In genomic region chr10:35480150-35480549, GRCh38 we compare ENCODE assay signal across 25 cellular contexts.
DNase-seq lines count a peak whose midpoint lies in the region; ATAC-seq and TF ChIP-seq lines count a peak whose summit lies in the region.
"Had no signal": no experiment of that assay in that cellular context is flagged by ENCODE, and none has a peak within 500 bp of the region (broad histone marks: within the 10 kb centered on the region; RNA-seq: fewer than 3 reads in every experiment).

No MANE protein-coding gene starts in this region.

- H3K27ac Mint-ChIP-seq in stimulated activated memory B cell treated with anti-CD40 and anti-IgM and Interleukin-4, amounts not matched to agents 10 μg/mL and 1 μg/mL and 100 μg/mL, for 72 hours, result peak overlapping the region; percentile 10
- H3K27ac Mint-ChIP-seq: progenitor cell of endocrine pancreas; T-helper 1 cell treated with Interleukin-12 subunit alpha and Interleukin-12 subunit beta and Interleukin-4 antibody, amounts not matched to agents 30 μg/mL and 1 μg/mL, for 36 hours had no signal

- ATAC-seq in SK-N-SH treated with all-trans-retinoic acid at 6 μM for 48 hours (peak; percentile 40; the same call in 2 of the 3 replicates), HG03039 (IDR thresholded peaks at IDR 0.05; ENCODE audit: unreplicated experiment) (no peak)
- no peak for ATAC-seq in stimulated activated memory B cell treated with anti-CD40 and anti-IgM and Interleukin-4, amounts not matched to agents 10 μg/mL and 1 μg/mL and 100 μg/mL, for 72 hours
- ATAC-seq: gastroesophageal sphincter had no signal

- peaks cover 24% of the 10 kb centered on the region for H3K4me1 Mint-ChIP-seq in stimulated activated memory B cell treated with anti-CD40 and anti-IgM and Interleukin-4, amounts not matched to agents 10 μg/mL and 1 μg/mL and 100 μg/mL, for 72 hours
- H3K4me1 Mint-ChIP-seq: neural crest cell had no signal

- H3K27me3 Mint-ChIP-seq in stimulated activated memory B cell treated with anti-CD40 and anti-IgM and Interleukin-4, amounts not matched to agents 10 μg/mL and 1 μg/mL and 100 μg/mL, for 72 hours, result no peaks in the 10 kb centered on the region
- H3K27me3 Mint-ChIP-seq: central memory CD8-positive, alpha-beta T cell had no signal

- no peaks in the 10 kb centered on the region for H3K36me3 ChIP-seq in H7 (replicated peaks; ENCODE audit: control insufficient read depth, insufficient read depth, low read length)

- H3K4me3 Mint-ChIP-seq in stimulated activated memory B cell treated with anti-CD40 and anti-IgM and Interleukin-4, amounts not matched to agents 10 μg/mL and 1 μg/mL and 100 μg/mL, for 72 hours, result no peak overlapping the region
- H3K4me3 Mint-ChIP-seq: central memory CD8-positive, alpha-beta T cell; neural crest cell; T-helper 1 cell treated with Interleukin-12 subunit alpha and Interleukin-12 subunit beta and Interleukin-4 antibody, amounts not matched to agents 30 μg/mL and 1 μg/mL, for 36 hours had no signal

- no peak overlapping the region for H3K4me3 ChIP-seq in H7 (ENCODE audit: insufficient read depth, low read depth, low read length)
- H3K4me3 ChIP-seq: esophagus squamous epithelium, gastroesophageal sphincter had no signal

- H3K27me3 ChIP-seq in H7 (ENCODE audit: control insufficient read depth, insufficient read depth, low read length), result no peaks in the 10 kb centered on the region
- H3K27me3 ChIP-seq: esophagus squamous epithelium, gastroesophageal sphincter had no signal

- H3K36me3 Mint-ChIP-seq in stimulated activated memory B cell treated with anti-CD40 and anti-IgM and Interleukin-4, amounts not matched to agents 10 μg/mL and 1 μg/mL and 100 μg/mL, for 72 hours, result peaks cover 20% of the 10 kb centered on the region

- no peaks in the 10 kb centered on the region for H3K9me3 Mint-ChIP-seq in stimulated activated memory B cell treated with anti-CD40 and anti-IgM and Interleukin-4, amounts not matched to agents 10 μg/mL and 1 μg/mL and 100 μg/mL, for 72 hours
- H3K9me3 Mint-ChIP-seq: central memory CD8-positive, alpha-beta T cell had no signal

- DNase-seq in H7, result peak; percentile 61
- DNase-seq in iPS-NIHi7 (ENCODE audit: extremely low spot score), result peak; percentile 62
- DNase-seq in effector CD8-positive, alpha-beta T cell (lab: John Stamatoyannopoulos, UW), result no peak
- DNase-seq in NCI-H146 (lab: John Stamatoyannopoulos, UW), result no peak
- DNase-seq: activated naive CD4-positive, alpha-beta T cell treated with Interleukin-2 at 50 U/mL for 16 hours; AML-193; anterior cingulate cortex; effector CD4-positive, alpha-beta T cell; esophagus squamous epithelium; HCEC 1CT; IMR-90; midbrain; NCI-H1694; NCI-H69; SIG-M5; stimulated activated CD4-positive, alpha-beta T cell treated with anti-CD3 and anti-CD28 coated beads, Interleukin-1b, Interleukin-23, amount 100 ng/mL, for 48 hours; stimulated activated naive CD4-positive, alpha-beta T cell treated with Interleukin-2 at 50 U/mL for 16 hours had no signal

TF ChIP-seq in SK-N-SH treated with all-trans-retinoic acid at 6 μM for 48 hours, 23 proteins besides CTCF, POLR2A, EP300 and RAD21:
- TF ChIP-seq PATZ1 (CRISPR knock-in tag; IDR thresholded peaks at IDR 0.05; ENCODE audit: borderline replicate concordance) (no peak), CSRNP3 (CRISPR knock-in tag; IDR thresholded peaks at IDR 0.05) (no peak), ZNF565 (CRISPR knock-in tag; conservative IDR thresholded peaks at IDR 0.05; ENCODE audit: low read depth) (no peak)
TF ChIP-seq in SK-N-SH treated with all-trans-retinoic acid at 6 μM for 48 hours: peak in this region for 0.

Comparison
In these comparisons a context has a peak if more than half of its experiments do, and no peak if none do; other contexts are left out.
1. DNase-seq: peak in H7 (single experiment) and iPS-NIHi7 (single experiment); none in effector CD8-positive, alpha-beta T cell (single experiment) and NCI-H146 (single experiment).